ENCODE assay signal across 9 cellular contexts in the genomic region with DNA sequence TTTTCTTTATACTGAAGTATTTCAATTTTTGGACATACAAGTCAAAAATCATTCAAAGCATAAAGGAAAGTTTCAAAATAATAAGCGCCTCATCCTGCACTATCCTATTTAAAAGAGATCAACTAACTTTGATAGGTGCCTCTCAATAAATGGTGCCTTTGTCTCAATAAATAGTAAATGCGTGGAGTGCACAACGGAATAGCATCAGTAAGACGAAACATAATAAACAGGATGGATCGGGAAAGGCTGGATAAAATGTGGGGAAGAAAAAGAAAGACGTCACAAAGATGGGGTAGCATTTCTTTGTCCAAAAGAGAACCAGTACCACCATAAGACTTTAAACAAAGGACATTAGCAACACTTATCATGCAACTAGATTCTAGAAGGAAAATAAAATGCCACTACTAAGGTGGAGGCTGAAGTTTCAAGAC. TPM values are rescaled to one million over a fixed set of nuclear protein-coding genes. Genes with fewer than 3 reads are reported as not detected.
DNase-seq lines count a peak whose midpoint lies in the region; ATAC-seq and TF ChIP-seq lines count a peak whose summit lies in the region.
"Had no signal": no experiment of that assay in that cellular context is flagged by ENCODE, and none has a peak within 500 bp of the region (broad histone marks: within the 10 kb centered on the region; RNA-seq: fewer than 3 reads in every experiment).

No MANE protein-coding gene starts in this region.

- TF ChIP-seq CTCF in GM10266 (IDR thresholded peaks at IDR 0.05; ENCODE audit: control insufficient read depth, insufficient read depth, low read depth, missing control alignments) (no peak), Panc1 (IDR thresholded peaks at IDR 0.05) (no peak), retinal pigment epithelial cell (conservative IDR thresholded peaks at IDR 0.05; ENCODE audit: low read depth, low read length) (no peak)

- DNase-seq in GM10266 (ENCODE audit: extremely low spot score) (peak; percentile 33), Panc1 (ENCODE audit: low read depth, low spot score) (no peak), fibroblast of peridontal ligament (ENCODE audit: extremely low read depth) (peak; percentile 23), retinal pigment epithelial cell (ENCODE audit: low read depth) (no peak), cortex of kidney (lab: John Stamatoyannopoulos, UW) (no peak), mesenteric fat pad (ENCODE audit: low spot score) (no peak), DMS153 (lab: John Stamatoyannopoulos, UW) (no peak)

- H3K27me3 ChIP-seq in Panc1 (ENCODE audit: control insufficient read depth, insufficient read depth, low read length): peaks cover 27% of the 10 kb centered on the region

- ATAC-seq in Panc1 (no peak), GM21576 (IDR thresholded peaks at IDR 0.05; ENCODE audit: unreplicated experiment) (no peak)

- in situ Hi-C loops in Panc1 (cut with HindIII; ENCODE audit: low pct_unique_long_range_greater_than_20kb, low sequenced_read_pairs): no loop called here

- no TSS peak for BruUV-seq in Panc1 (replicated peaks; lab: Mats Ljungman, UMichigan)

- no peaks in the 10 kb centered on the region for H3K36me3 ChIP-seq in Panc1 (ENCODE audit: control insufficient read depth, insufficient read depth, low read length)
- H3K36me3 ChIP-seq: neutrophil had no signal

- CTCF ChIA-PET in Panc1 (lab: Charles Lee): no interaction called here

- POLR2A ChIA-PET in Panc1 (lab: Charles Lee): no interaction called here

- H3K4me3 ChIP-seq in Panc1 (ENCODE audit: low read depth in 2 of 2, low read length in 2 of 2): peak overlapping the region; percentile 44 to 51
- H3K4me3 ChIP-seq in retinal pigment epithelial cell (ENCODE audit: low read length): peak overlapping the region; percentile 56

- intact Hi-C loops in Panc1 (cut with micrococcal nuclease; ENCODE audit: unreplicated experiment): no loop called here

- H3K4me1 ChIP-seq in Panc1 (ENCODE audit: control insufficient read depth, insufficient read depth, low read length): peaks cover 5% of the 10 kb centered on the region; the same call in 1 of the 2 replicates

- H3K9me3 ChIP-seq in Panc1 (ENCODE audit: control insufficient read depth, insufficient read depth, low read depth, low read length): no peaks in the 10 kb centered on the region
- H3K9me3 ChIP-seq: neutrophil had no signal

- H3K27ac ChIP-seq in Panc1 (ENCODE audit: low read length): no peak overlapping the region
- H3K27ac ChIP-seq: neutrophil had no signal

RNA-seq across cellular contexts. Expression of a gene that starts 0.6 kb away (rescaled TPM):
- total RNA-seq in Panc1 (2021; ENCODE audit: unreplicated experiment) (0.51 TPM), mesenteric fat pad (258 TPM)
- not detected for polyA plus RNA-seq in Panc1 (2012; ENCODE audit: insufficient read length)

Comparison
In these comparisons a context has a peak if more than half of its experiments do, and no peak if none do; other contexts are left out.
1. DNase-seq: peak in GM10266 (single experiment) and fibroblast of peridontal ligament (single experiment); none in Panc1 (single experiment), retinal pigment epithelial cell (single experiment), cortex of kidney (single experiment), mesenteric fat pad (single experiment) and DMS153 (single experiment).
2. RNA of a gene that starts 0.6 kb away (total RNA-seq): 258 TPM in mesenteric fat pad (single experiment); 0.51 TPM in Panc1 (single experiment); every median in the first group is over 100 times any median in the second.